Comparison of ENCODE assay signal across 20 cellular contexts in the genomic region with DNA sequence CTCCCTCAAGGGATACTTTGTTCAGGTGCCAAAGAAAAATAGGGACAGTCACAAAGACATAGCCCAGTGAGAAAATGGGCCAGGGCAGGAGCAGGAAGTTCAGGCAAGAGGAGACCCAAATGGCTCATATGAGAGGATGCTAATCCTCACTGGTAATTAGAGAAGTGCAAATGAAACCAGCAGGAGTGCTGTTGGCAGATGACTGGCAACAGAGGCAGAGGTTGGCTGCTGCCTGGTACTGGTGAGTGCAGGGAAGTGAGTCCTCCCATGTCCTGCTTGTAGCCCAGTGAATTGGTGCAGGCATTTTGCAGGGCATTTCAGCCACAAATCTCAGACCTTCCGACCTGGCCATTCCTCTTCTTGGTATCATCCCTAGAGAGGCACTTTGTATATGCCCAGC.
"Had no signal": no experiment of that assay in that cellular context is flagged by ENCODE, and none has a peak within 500 bp of the region (broad histone marks: within the 10 kb centered on the region; RNA-seq: fewer than 3 reads in every experiment).

No MANE protein-coding gene starts in this region.

- H3K27ac ChIP-seq: ascending aorta, colonic mucosa, dorsolateral prefrontal cortex, epithelial cell of prostate, gastroesophageal sphincter, upper lobe of left lung had no signal

- H3K27ac Mint-ChIP-seq: activated B cell treated with CpG ODN at 0.5 μM for 24 hours; activated CD4-positive, alpha-beta memory T cell treated with anti-CD3 and anti-CD28 coated beads for 36 hours; activated CD4-positive, alpha-beta T cell treated with anti-CD3 and anti-CD28 coated beads for 36 hours; natural killer cell treated with Interleukin-12 subunit alpha and Interleukin-12 subunit beta and Interleukin-15 and Interleukin-18, amount 100 ng/mL, for 72 hours; progenitor cell of endocrine pancreas had no signal

- H3K9me3 Mint-ChIP-seq: activated B cell treated with CpG ODN at 0.5 μM for 24 hours; activated CD4-positive, alpha-beta memory T cell treated with anti-CD3 and anti-CD28 coated beads for 36 hours; activated naive CD4-positive, alpha-beta T cell treated with anti-CD3 and anti-CD28 coated beads, Interleukin-2, amount 50 U/mL, for 72 hours; natural killer cell treated with Interleukin-12 subunit alpha and Interleukin-12 subunit beta and Interleukin-15 and Interleukin-18, amount 100 ng/mL, for 72 hours had no signal

- H3K4me1 ChIP-seq: ascending aorta, colonic mucosa, gastroesophageal sphincter, upper lobe of left lung had no signal

- ATAC-seq: activated CD4-positive, alpha-beta T cell treated with anti-CD3 and anti-CD28 coated beads for 36 hours; activated naive CD4-positive, alpha-beta T cell treated with anti-CD3 and anti-CD28 coated beads, Interleukin-2, amount 50 U/mL, for 72 hours; gastroesophageal sphincter; left ventricle myocardium superior; natural killer cell treated with Interleukin-12 subunit alpha and Interleukin-12 subunit beta and Interleukin-15 and Interleukin-18, amount 100 ng/mL, for 72 hours had no signal

- DNase-seq: activated B cell treated with CpG ODN at 0.5 μM for 24 hours; activated CD4-positive, alpha-beta memory T cell treated with anti-CD3 and anti-CD28 coated beads for 36 hours; activated CD4-positive, alpha-beta T cell treated with anti-CD3 and anti-CD28 coated beads for 36 hours; activated T-cell treated with anti-CD3 and anti-CD28 coated beads, Interleukin-2, amount 50 U/mL, for 1 hour; colonic mucosa; dorsolateral prefrontal cortex; head of caudate nucleus; hypothalamus; left ventricle myocardium superior; retina; stimulated activated CD4-positive, alpha-beta T cell treated with anti-CD3 and anti-CD28 coated beads, Interleukin-4, amount 100 ng/mL, for 24 hours; stimulated activated naive CD4-positive, alpha-beta T cell treated with Interleukin-2 at 50 U/mL for 16 hours; T-helper 9 cell; upper lobe of left lung had no signal

- H3K4me1 Mint-ChIP-seq: activated B cell treated with CpG ODN at 0.5 μM for 24 hours; activated CD4-positive, alpha-beta T cell treated with anti-CD3 and anti-CD28 coated beads for 36 hours had no signal

- H3K27me3 Mint-ChIP-seq: activated B cell treated with CpG ODN at 0.5 μM for 24 hours; activated CD4-positive, alpha-beta memory T cell treated with anti-CD3 and anti-CD28 coated beads for 36 hours; activated CD4-positive, alpha-beta T cell treated with anti-CD3 and anti-CD28 coated beads for 36 hours; natural killer cell treated with Interleukin-12 subunit alpha and Interleukin-12 subunit beta and Interleukin-15 and Interleukin-18, amount 100 ng/mL, for 72 hours; progenitor cell of endocrine pancreas had no signal

- H3K4me3 Mint-ChIP-seq: activated B cell treated with CpG ODN at 0.5 μM for 24 hours; activated CD4-positive, alpha-beta memory T cell treated with anti-CD3 and anti-CD28 coated beads for 36 hours; activated CD4-positive, alpha-beta T cell treated with anti-CD3 and anti-CD28 coated beads for 36 hours; natural killer cell treated with Interleukin-12 subunit alpha and Interleukin-12 subunit beta and Interleukin-15 and Interleukin-18, amount 100 ng/mL, for 72 hours had no signal

- H3K4me3 ChIP-seq: ascending aorta, colonic mucosa, dorsolateral prefrontal cortex, gastroesophageal sphincter, upper lobe of left lung had no signal

- H3K27me3 ChIP-seq: ascending aorta, colonic mucosa, dorsolateral prefrontal cortex, gastroesophageal sphincter, upper lobe of left lung had no signal
